ENCODE assay signal across 1 cellular context in genomic region chr9:99606955-99607354, GRCh38.
TF ChIP-seq lines count a peak whose summit lies in the region.

No MANE protein-coding gene starts in this region.

TF ChIP-seq in SK-N-SH treated with all-trans-retinoic acid at 6 μM for 48 hours, 23 proteins besides CTCF, POLR2A, EP300 and RAD21 (continued from another document):
- TF ChIP-seq, protein P1, sequence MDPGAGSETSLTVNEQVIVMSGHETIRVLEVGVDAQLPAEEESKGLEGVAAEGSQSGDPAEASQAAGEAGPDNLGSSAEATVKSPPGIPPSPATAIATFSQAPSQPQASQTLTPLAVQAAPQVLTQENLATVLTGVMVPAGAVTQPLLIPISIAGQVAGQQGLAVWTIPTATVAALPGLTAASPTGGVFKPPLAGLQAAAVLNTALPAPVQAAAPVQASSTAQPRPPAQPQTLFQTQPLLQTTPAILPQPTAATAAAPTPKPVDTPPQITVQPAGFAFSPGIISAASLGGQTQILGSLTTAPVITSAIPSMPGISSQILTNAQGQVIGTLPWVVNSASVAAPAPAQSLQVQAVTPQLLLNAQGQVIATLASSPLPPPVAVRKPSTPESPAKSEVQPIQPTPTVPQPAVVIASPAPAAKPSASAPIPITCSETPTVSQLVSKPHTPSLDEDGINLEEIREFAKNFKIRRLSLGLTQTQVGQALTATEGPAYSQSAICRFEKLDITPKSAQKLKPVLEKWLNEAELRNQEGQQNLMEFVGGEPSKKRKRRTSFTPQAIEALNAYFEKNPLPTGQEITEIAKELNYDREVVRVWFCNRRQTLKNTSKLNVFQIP (CRISPR knock-in tag; IDR thresholded peaks at IDR 0.05; ENCODE audit: borderline replicate concordance, low read depth) = no peak
- TF ChIP-seq OSR1 (CRISPR knock-in tag; IDR thresholded peaks at IDR 0.05) (no peak), ZFP3 (CRISPR knock-in tag; IDR thresholded peaks at IDR 0.05) (no peak), ISL1 (CRISPR knock-in tag; IDR thresholded peaks at IDR 0.05) (no peak), GLIS3 (CRISPR knock-in tag; IDR thresholded peaks at IDR 0.05) (no peak)
- TF ChIP-seq, protein P2, sequence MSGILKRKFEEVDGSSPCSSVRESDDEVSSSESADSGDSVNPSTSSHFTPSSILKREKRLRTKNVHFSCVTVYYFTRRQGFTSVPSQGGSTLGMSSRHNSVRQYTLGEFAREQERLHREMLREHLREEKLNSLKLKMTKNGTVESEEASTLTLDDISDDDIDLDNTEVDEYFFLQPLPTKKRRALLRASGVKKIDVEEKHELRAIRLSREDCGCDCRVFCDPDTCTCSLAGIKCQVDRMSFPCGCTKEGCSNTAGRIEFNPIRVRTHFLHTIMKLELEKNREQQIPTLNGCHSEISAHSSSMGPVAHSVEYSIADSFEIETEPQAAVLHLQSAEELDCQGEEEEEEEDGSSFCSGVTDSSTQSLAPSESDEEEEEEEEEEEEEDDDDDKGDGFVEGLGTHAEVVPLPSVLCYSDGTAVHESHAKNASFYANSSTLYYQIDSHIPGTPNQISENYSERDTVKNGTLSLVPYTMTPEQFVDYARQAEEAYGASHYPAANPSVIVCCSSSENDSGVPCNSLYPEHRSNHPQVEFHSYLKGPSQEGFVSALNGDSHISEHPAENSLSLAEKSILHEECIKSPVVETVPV (CRISPR knock-in tag; IDR thresholded peaks at IDR 0.05) = no peak
